In the genomic region with DNA sequence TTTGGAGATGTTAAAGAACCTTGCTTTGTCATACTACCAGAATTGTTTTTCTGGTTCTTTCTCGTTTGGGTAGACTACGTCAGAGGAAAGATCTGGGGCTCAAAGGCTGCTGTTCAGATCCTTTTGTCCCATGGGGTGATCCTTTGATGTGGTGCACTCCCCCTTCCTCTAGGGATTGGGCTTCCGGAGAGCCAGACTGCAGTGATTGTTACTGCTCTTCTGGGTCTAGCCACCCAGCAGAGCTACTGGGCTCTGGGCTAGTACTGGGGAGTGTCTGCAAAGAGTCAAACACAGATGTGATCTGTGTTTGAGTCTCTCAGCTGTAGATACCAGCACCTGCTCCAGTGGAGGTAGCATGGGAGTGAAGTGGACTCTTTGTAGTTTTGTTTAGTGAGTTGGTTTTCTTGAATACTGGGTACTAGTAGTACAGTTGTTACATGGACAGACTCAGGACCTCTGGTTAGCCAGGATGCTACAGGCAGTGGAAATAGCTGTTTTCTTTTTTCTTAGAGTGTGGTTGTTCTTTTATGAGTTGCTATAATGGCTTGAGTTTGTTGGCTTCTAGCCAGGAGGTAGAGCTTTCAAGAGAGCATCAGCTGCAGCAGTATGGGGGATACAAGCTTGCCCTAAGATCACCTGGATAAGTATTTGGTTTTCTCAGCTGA, we compare ENCODE assay signal across 8 cellular contexts. TPM values are rescaled to one million over a fixed set of nuclear protein-coding genes. Genes with fewer than 3 reads are reported as not detected.
DNase-seq lines count a peak whose midpoint lies in the region; ATAC-seq and TF ChIP-seq lines count a peak whose summit lies in the region.

No MANE protein-coding gene starts in this region.

- peaks cover 20% of the 10 kb centered on the region for H3K27me3 ChIP-seq in HUES48 (ENCODE audit: control insufficient read depth, insufficient read depth, low read length)

- H3K4me3 ChIP-seq in GM12865 (ENCODE audit: low read depth, low read length) (no peak overlapping the region), HUES48 (ENCODE audit: low read depth, low read length) (no peak overlapping the region)

- H3K27me3 Mint-ChIP-seq in activated T-helper 17 cell treated with anti-CD3 and anti-CD28 coated beads, Interleukin-2, amount 50 U/mL, for 72 hours: no peaks in the 10 kb centered on the region

- DNase-seq in GM12865 (ENCODE audit: low read depth) (peak; percentile 49), left colon (peak in 1 of 2 donors; percentile 25), superior temporal gyrus (ENCODE audit: extremely low spot score) (no peak), NCI-H1694 (lab: John Stamatoyannopoulos, UW) (no peak)

- H3K36me3 ChIP-seq in HUES48 (ENCODE audit: control insufficient read depth, insufficient read depth, low read length): no peaks in the 10 kb centered on the region

- no peak overlapping the region for H3K9ac ChIP-seq in HUES48 (ENCODE audit: low read depth, low read length)

- peaks cover 19% of the 10 kb centered on the region for H3K36me3 Mint-ChIP-seq in activated T-helper 17 cell treated with anti-CD3 and anti-CD28 coated beads, Interleukin-2, amount 50 U/mL, for 72 hours (ENCODE audit: low read depth)

- intact Hi-C loops in left colon (cut with DNase I, micrococcal nuclease): no loop called here

- no peak for TF ChIP-seq CTCF in GM12865 (IDR thresholded peaks at IDR 0.05; ENCODE audit: insufficient read depth, low read depth, low read length, missing control alignments)

- peak; percentile 34 for ATAC-seq in activated T-helper 17 cell treated with anti-CD3 and anti-CD28 coated beads, Interleukin-2, amount 50 U/mL, for 72 hours (replicated peaks)
- peak; percentile 49 for ATAC-seq in left colon
- no peak for ATAC-seq in GM21576 (IDR thresholded peaks at IDR 0.05; ENCODE audit: unreplicated experiment)
- no peak for ATAC-seq in GM21360 (IDR thresholded peaks at IDR 0.05; ENCODE audit: unreplicated experiment)

- H3K4me3 Mint-ChIP-seq in activated T-helper 17 cell treated with anti-CD3 and anti-CD28 coated beads, Interleukin-2, amount 50 U/mL, for 72 hours: no peak overlapping the region

- no peaks in the 10 kb centered on the region for H3K9me3 Mint-ChIP-seq in activated T-helper 17 cell treated with anti-CD3 and anti-CD28 coated beads, Interleukin-2, amount 50 U/mL, for 72 hours

- no peak overlapping the region for H3K27ac Mint-ChIP-seq in activated T-helper 17 cell treated with anti-CD3 and anti-CD28 coated beads, Interleukin-2, amount 50 U/mL, for 72 hours

- peaks cover 37% of the 10 kb centered on the region for H3K4me1 ChIP-seq in HUES48 (ENCODE audit: control insufficient read depth, insufficient read depth, low read length)

- H3K4me1 Mint-ChIP-seq in activated T-helper 17 cell treated with anti-CD3 and anti-CD28 coated beads, Interleukin-2, amount 50 U/mL, for 72 hours: peaks cover 52% of the 10 kb centered on the region

- peak overlapping the region; percentile 88 for H3K27ac ChIP-seq in HUES48 (ENCODE audit: low read depth, low read length)

- no peaks in the 10 kb centered on the region for H3K9me3 ChIP-seq in HUES48 (ENCODE audit: control insufficient read depth, insufficient read depth, low read length)

RNA-seq across cellular contexts. Expression of a gene that starts 34.4 kb away (rescaled TPM):
- total RNA-seq in activated T-helper 17 cell treated with anti-CD3 and anti-CD28 coated beads, Interleukin-2, amount 50 U/mL, for 72 hours: 10 to 100 TPM in 1 of 2 donors, 1 to 10 TPM in 1; 7.5 to 15.6 TPM
- total RNA-seq in left colon: 10 to 100 TPM; 22.8 to 29.2 TPM

Comparison
In these comparisons a context has a peak if more than half of its experiments do, and no peak if none do; other contexts are left out.
1. ATAC-seq: peak in activated T-helper 17 cell treated with anti-CD3 and anti-CD28 coated beads, Interleukin-2, amount 50 U/mL, for 72 hours (single experiment) and left colon (single experiment); none in GM21576 (single experiment) and GM21360 (single experiment).